8 cellular contexts compared by ENCODE assay signal in genomic region chr16:88287219-88287618, GRCh38.
DNase-seq lines count a peak whose midpoint lies in the region; ATAC-seq and TF ChIP-seq lines count a peak whose summit lies in the region.

No MANE protein-coding gene starts in this region.

- peak; percentile 82 for TF ChIP-seq CTCF in C4-2B (conservative IDR thresholded peaks at IDR 0.05)
- TF ChIP-seq CTCF in GM12865 (IDR thresholded peaks at IDR 0.05; ENCODE audit: insufficient read depth, low read depth, low read length, missing control alignments), result peak; percentile 47
- peak; percentile 92 for TF ChIP-seq CTCF in Panc1 (IDR thresholded peaks at IDR 0.05)
- peak; percentile 65 for TF ChIP-seq CTCF in kidney epithelial cell (IDR thresholded peaks at IDR 0.05; ENCODE audit: insufficient read depth, low read length, poor library complexity, severe bottlenecking)

- H3K36me3 ChIP-seq in Panc1 (ENCODE audit: control insufficient read depth, insufficient read depth, low read length), result no peaks in the 10 kb centered on the region
- no peaks in the 10 kb centered on the region for H3K36me3 ChIP-seq in kidney epithelial cell (ENCODE audit: control insufficient read depth, insufficient read depth, low read length)

- H3K4me3 ChIP-seq in GM12865 (ENCODE audit: low read depth, low read length) (no peak overlapping the region), Panc1 (ENCODE audit: low read depth in 2 of 2, low read length in 2 of 2) (no peak overlapping the region), kidney epithelial cell (ENCODE audit: low read depth, low read length) (no peak overlapping the region)

- CTCF ChIA-PET in Panc1 (lab: Charles Lee), result interaction anchor here (0.6 to 1.2 kb wide), 6 partner anchors 14 to 213 kb away, joined by 3 to 9 read pairs (median 4); no protein-coding TSS in a partner anchor

- intact Hi-C loops in Panc1 (cut with micrococcal nuclease; ENCODE audit: unreplicated experiment), result no loop called here

- H3K27me3 ChIP-seq in Panc1 (ENCODE audit: control insufficient read depth, insufficient read depth, low read length), result no peaks in the 10 kb centered on the region
- H3K27me3 ChIP-seq in kidney epithelial cell (ENCODE audit: control insufficient read depth, insufficient read depth, low read length), result peaks cover 4% of the 10 kb centered on the region

- no peaks in the 10 kb centered on the region for H3K4me1 ChIP-seq in Panc1 (ENCODE audit: control insufficient read depth, insufficient read depth, low read length)

- ATAC-seq in Panc1 (peak; percentile 92), GM18873 (IDR thresholded peaks at IDR 0.05; ENCODE audit: low FRiP score, unreplicated experiment) (no peak), HG03280 (IDR thresholded peaks at IDR 0.05; ENCODE audit: unreplicated experiment) (no peak)

- H3K9me3 ChIP-seq in Panc1 (ENCODE audit: control insufficient read depth, insufficient read depth, low read depth, low read length), result no peaks in the 10 kb centered on the region

- H3K27ac ChIP-seq in C4-2B, result no peak overlapping the region
- no peak overlapping the region for H3K27ac ChIP-seq in Panc1 (ENCODE audit: low read length)

- in situ Hi-C loops in Panc1 (cut with HindIII; ENCODE audit: low pct_unique_long_range_greater_than_20kb, low sequenced_read_pairs), result no loop called here

- BruUV-seq in Panc1 (replicated peaks; lab: Mats Ljungman, UMichigan), result no TSS peak

- POLR2A ChIA-PET in Panc1 (lab: Charles Lee), result no interaction called here

- DNase-seq in GM12865 (ENCODE audit: low read depth) (peak; percentile 9), Panc1 (ENCODE audit: low read depth, low spot score) (no peak), kidney epithelial cell (ENCODE audit: low read depth) (no peak), T-helper 1 cell (no peak), iPS-NIHi7 (ENCODE audit: extremely low spot score) (no peak)
